1 cellular context compared by ENCODE assay signal in genomic region chr10:102814873-102815661, GRCh38.
TF ChIP-seq lines count a peak whose summit lies in the region.

No MANE protein-coding gene starts in this region.

TF ChIP-seq in HepG2, 621 proteins besides CTCF, POLR2A, EP300 and RAD21 (continued from another document and continues in another):
- TF ChIP-seq HMGXB3 (CRISPR knock-in tag; IDR thresholded peaks at IDR 0.05; ENCODE audit: borderline replicate concordance) (peak; percentile 22; the same call in 1 of the 2 replicates), GABPB1 (CRISPR knock-in tag; IDR thresholded peaks at IDR 0.05) (peak; percentile 52), MYNN (CRISPR knock-in tag; IDR thresholded peaks at IDR 0.05; ENCODE audit: low read depth) (0 out of 2 replicates have a peak, but pooled peaks have one; percentile 77), ZNF441 (CRISPR knock-in tag; IDR thresholded peaks at IDR 0.05; ENCODE audit: borderline replicate concordance) (peak; percentile 89), PHF5A (CRISPR knock-in tag; IDR thresholded peaks at IDR 0.05; ENCODE audit: low read depth, unreplicated experiment) (peak; percentile 51), FOXK1 (CRISPR knock-in tag; IDR thresholded peaks at IDR 0.05; ENCODE audit: borderline replicate concordance, low read depth) (peak; percentile 75; the same call in 1 of the 2 replicates), ZNF224 (CRISPR knock-in tag; IDR thresholded peaks at IDR 0.05) (0 out of 2 replicates have a peak, but pooled peaks have one; percentile 63), ZNF607 (CRISPR knock-in tag; IDR thresholded peaks at IDR 0.05; ENCODE audit: borderline replicate concordance) (peak; percentile 46; the same call in 1 of the 2 replicates), ZNF3 (CRISPR knock-in tag; IDR thresholded peaks at IDR 0.05) (peak; percentile 49; the same call in 1 of the 2 replicates), THAP11 (CRISPR knock-in tag; IDR thresholded peaks at IDR 0.05) (peak; percentile 76), ZSCAN25 (CRISPR knock-in tag; IDR thresholded peaks at IDR 0.05) (peak; percentile 62; the same call in 1 of the 2 replicates), RNF219 (CRISPR knock-in tag; IDR thresholded peaks at IDR 0.05) (peak; percentile 86; the same call in 1 of the 2 replicates), ZNF343 (CRISPR knock-in tag; IDR thresholded peaks at IDR 0.05) (0 out of 2 replicates have a peak, but pooled peaks have one; percentile 26), PBX2 (CRISPR knock-in tag; IDR thresholded peaks at IDR 0.05) (peak; percentile 83), ZNF451 (CRISPR knock-in tag; IDR thresholded peaks at IDR 0.05) (0 out of 2 replicates have a peak, but pooled peaks have one; percentile 19), SKIL (CRISPR knock-in tag; IDR thresholded peaks at IDR 0.05; ENCODE audit: borderline replicate concordance) (peak; percentile 91), ZNF431 (CRISPR knock-in tag; IDR thresholded peaks at IDR 0.05; ENCODE audit: borderline replicate concordance, low read depth) (peak; percentile 83; the same call in 1 of the 2 replicates), THAP9 (CRISPR knock-in tag; IDR thresholded peaks at IDR 0.05; ENCODE audit: borderline replicate concordance) (peak; percentile 41; the same call in 1 of the 2 replicates), GPBP1L1 (CRISPR knock-in tag; IDR thresholded peaks at IDR 0.05) (no peak), DRAP1 (CRISPR knock-in tag; IDR thresholded peaks at IDR 0.05) (peak; percentile 18; the same call in 1 of the 2 replicates), SOX6 (IDR thresholded peaks at IDR 0.05) (no peak), SOX6 (CRISPR knock-in tag; IDR thresholded peaks at IDR 0.05) (peak; percentile 93), ZBTB2 (CRISPR knock-in tag; IDR thresholded peaks at IDR 0.05; ENCODE audit: low read depth) (0 out of 2 replicates have a peak, but pooled peaks have one; percentile 73), ZFP37 (CRISPR knock-in tag; IDR thresholded peaks at IDR 0.05; ENCODE audit: borderline replicate concordance) (no peak), TAF1 (CRISPR knock-in tag; IDR thresholded peaks at IDR 0.05) (no peak; the same call in 1 of the 2 replicates), ZBTB43 (CRISPR knock-in tag; conservative IDR thresholded peaks at IDR 0.05) (peak; percentile 85), NFIB (CRISPR knock-in tag; IDR thresholded peaks at IDR 0.05; ENCODE audit: borderline replicate concordance) (0 out of 2 replicates have a peak, but pooled peaks have one; percentile 32), PITX1 (CRISPR knock-in tag; IDR thresholded peaks at IDR 0.05) (0 out of 2 replicates have a peak, but pooled peaks have one; percentile 19), IRF1 (CRISPR knock-in tag; IDR thresholded peaks at IDR 0.05; ENCODE audit: low read depth) (no peak), DNMT1 (CRISPR knock-in tag; IDR thresholded peaks at IDR 0.05) (no peak), ZNF605 (CRISPR knock-in tag; IDR thresholded peaks at IDR 0.05) (0 out of 2 replicates have a peak, but pooled peaks have one; percentile 38), NFKBIZ (CRISPR knock-in tag; IDR thresholded peaks at IDR 0.05) (peak; percentile 89; the same call in 1 of the 2 replicates), ZNF589 (CRISPR knock-in tag; conservative IDR thresholded peaks at IDR 0.05) (0 out of 2 replicates have a peak, but pooled peaks have one; percentile 70), ZNF737 (CRISPR knock-in tag; IDR thresholded peaks at IDR 0.05; ENCODE audit: borderline replicate concordance) (peak; percentile 84; the same call in 1 of the 2 replicates), MYPOP (CRISPR knock-in tag; IDR thresholded peaks at IDR 0.05) (peak; percentile 74; the same call in 1 of the 2 replicates), ZNF350 (CRISPR knock-in tag; IDR thresholded peaks at IDR 0.05; ENCODE audit: borderline replicate concordance, low read depth) (peak; percentile 63; the same call in 1 of the 2 replicates), JUNB (CRISPR knock-in tag; IDR thresholded peaks at IDR 0.05; ENCODE audit: borderline replicate concordance) (peak; percentile 54; the same call in 1 of the 2 replicates), CHCHD3 (CRISPR knock-in tag; IDR thresholded peaks at IDR 0.05) (no peak), DNMT3B (CRISPR knock-in tag; conservative IDR thresholded peaks at IDR 0.05) (0 out of 2 replicates have a peak, but pooled peaks have one; percentile 41)
